Comparison of ENCODE assay signal across 12 cellular contexts in the genomic region with DNA sequence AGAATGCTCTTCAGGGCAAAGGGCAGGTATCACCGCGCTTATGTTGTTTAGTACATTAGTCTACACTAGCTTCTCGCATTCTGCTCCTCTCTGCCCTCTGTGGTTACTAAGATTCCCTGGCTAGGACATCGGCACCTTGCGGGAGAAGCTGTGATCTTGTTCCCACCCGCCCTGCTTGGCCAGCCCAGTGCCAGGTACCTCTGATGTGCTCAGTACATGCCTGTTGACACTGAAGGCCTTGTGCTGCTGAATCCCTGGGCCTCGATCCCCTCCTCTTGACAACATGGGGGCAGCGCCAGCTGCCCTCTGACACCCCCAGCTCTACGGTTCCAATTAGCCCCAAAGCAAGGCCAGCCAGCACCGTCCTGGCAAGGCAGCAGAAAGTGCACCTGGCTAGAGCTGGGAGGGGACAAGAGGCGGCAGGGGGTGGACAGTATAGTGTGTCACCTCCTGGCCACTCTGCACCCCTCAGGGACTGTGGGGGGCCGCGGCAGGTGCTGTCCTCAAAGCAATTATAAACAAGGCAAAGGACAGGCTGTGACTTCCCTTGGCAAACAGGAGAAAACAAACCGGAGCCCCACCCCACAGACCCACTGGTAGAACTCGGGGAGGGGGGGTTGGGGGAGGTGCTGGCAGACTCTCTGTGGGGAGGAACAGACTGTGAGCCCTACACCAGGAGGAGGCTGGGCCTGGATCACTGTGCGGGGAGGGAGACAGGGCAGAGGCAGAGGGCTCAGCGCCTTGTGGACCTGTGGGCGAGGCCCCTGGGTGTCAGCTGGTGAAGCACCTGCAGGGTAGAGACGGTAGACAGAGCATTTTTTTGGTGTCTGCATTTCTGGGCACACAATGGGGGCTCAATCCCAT. TPM values are rescaled to one million over a fixed set of nuclear protein-coding genes. Genes with fewer than 3 reads are reported as not detected.
A peak's percentile ranks its signal among the peaks of the same experiment; 100 is the strongest.
DNase-seq lines count a peak whose midpoint lies in the region; ATAC-seq, FAIRE-seq and TF ChIP-seq lines count a peak whose summit lies in the region.
"Had no signal": no experiment of that assay in that cellular context is flagged by ENCODE, and none has a peak within 500 bp of the region (broad histone marks: within the 10 kb centered on the region; RNA-seq: fewer than 3 reads in every experiment).

No MANE protein-coding gene starts in this region.

- no peak overlapping the region for H2AFZ ChIP-seq in OCI-LY3 (ENCODE audit: low read depth, low read length)

- DNase-seq in NCI-H1092 (lab: John Stamatoyannopoulos, UW) (peak; percentile 81), hippocampal formation (lab: John Stamatoyannopoulos, UW) (peak; percentile 39 to 48), small intestine (peak; percentile 26), RKO (ENCODE audit: low spot score) (no peak), middle frontal gyrus (ENCODE audit: extremely low spot score, low spot score) (no peak), esophagus muscularis mucosa (ENCODE audit: extremely low spot score) (no peak)
- DNase-seq: activated CD4-positive, alpha-beta memory T cell treated with anti-CD3 and anti-CD28 coated beads, Interleukin-2, amount 10 ng/mL, durations not matched to agents 7 days and 5 days had no signal

- 27 to 62% (median 45%) methylated on average over 18 to 19 of the region's 19 CpGs for WGBS in small intestine, 3 donors
- WGBS in esophagus muscularis mucosa: 74% methylated on average over 12 of the region's 19 CpGs

- H3K36me3 ChIP-seq in OCI-LY3 (replicated peaks; ENCODE audit: low read depth, low read length) (peaks cover 51% of the 10 kb centered on the region), small intestine (ENCODE audit: control insufficient read depth in 2 of 2, insufficient read depth in 2 of 2, low read length in 2 of 2) (no peaks in the 10 kb centered on the region), esophagus muscularis mucosa (peaks cover 0 to 8% (median 0%) of the 10 kb centered on the region in 4 donors)

- TF ChIP-seq CTCF in OCI-LY3 (IDR thresholded peaks at IDR 0.05; ENCODE audit: low read depth, low read length) (no peak), esophagus muscularis mucosa (IDR thresholded peaks at IDR 0.05) (no peak)

- H3K4me3 ChIP-seq in OCI-LY3 (ENCODE audit: low read length): no peak overlapping the region
- no peak overlapping the region for H3K4me3 ChIP-seq in small intestine (ENCODE audit: low read depth in 1 of 2, low read length in 2 of 2)
- no peak overlapping the region for H3K4me3 ChIP-seq in esophagus muscularis mucosa

- H3K9me3 ChIP-seq in OCI-LY3 (ENCODE audit: insufficient read depth, low read length) (no peaks in the 10 kb centered on the region), small intestine (ENCODE audit: control insufficient read depth, low read depth) (no peaks in the 10 kb centered on the region), esophagus muscularis mucosa (no peaks in the 10 kb centered on the region)

- H3K9ac ChIP-seq in OCI-LY3 (ENCODE audit: low read length): no peak overlapping the region

- TF ChIP-seq EP300 in esophagus muscularis mucosa (IDR thresholded peaks at IDR 0.05): no peak

- H3K4me1 ChIP-seq in OCI-LY3 (ENCODE audit: low read length) (peaks cover 65% of the 10 kb centered on the region), small intestine (ENCODE audit: control insufficient read depth in 2 of 2, insufficient read depth in 1 of 2, low read depth in 1 of 2, low read length in 1 of 2) (peaks cover 4 to 7% of the 10 kb centered on the region in 2 donors), esophagus muscularis mucosa (peaks cover 87 to 96% (median 94%) of the 10 kb centered on the region in 4 donors)

- intact Hi-C loops in esophagus muscularis mucosa (cut with DNase I): no loop called here

- H3K27ac ChIP-seq in OCI-LY3 (ENCODE audit: low read length) (no peak overlapping the region), small intestine (ENCODE audit: low read depth in 1 of 2, low read length in 1 of 2) (no peak overlapping the region), esophagus muscularis mucosa (replicated peaks in 1 of 4) (no peak overlapping the region)

- H3K79me2 ChIP-seq in OCI-LY3 (ENCODE audit: low read length): peaks cover 100% of the 10 kb centered on the region

- peaks cover 79% of the 10 kb centered on the region for H4K20me1 ChIP-seq in OCI-LY3 (ENCODE audit: insufficient read depth, low read length)

- no peak for TF ChIP-seq POLR2A in esophagus muscularis mucosa (IDR thresholded peaks at IDR 0.05; ENCODE audit: low read depth)

- ATAC-seq in HG02610 (IDR thresholded peaks at IDR 0.05; ENCODE audit: unreplicated experiment): no peak

- H3K4me2 ChIP-seq in OCI-LY3 (ENCODE audit: low read length): peak overlapping the region; percentile 97

- no peaks in the 10 kb centered on the region for H3K27me3 ChIP-seq in OCI-LY3 (ENCODE audit: low read depth, low read length)
- no peaks in the 10 kb centered on the region for H3K27me3 ChIP-seq in small intestine (ENCODE audit: control insufficient read depth in 2 of 2, insufficient read depth in 2 of 2, low read length in 2 of 2)
- H3K27me3 ChIP-seq in esophagus muscularis mucosa: no peaks in the 10 kb centered on the region

- no peak for FAIRE-seq in small intestine (lab: Jason Lieb, UNC)
- FAIRE-seq: astrocyte had no signal

RNA-seq across cellular contexts. Expression of a gene that starts 7.1 kb away (rescaled TPM):
- polyA plus RNA-seq in small intestine: 10 to 100 TPM; 11.5 to 34.3 (median 19.9) TPM
- total RNA-seq in esophagus muscularis mucosa: 10 to 100 TPM; 24.2 to 46.7 (median 33.1) TPM

RNA-seq across cellular contexts. Expression of a gene that starts 18.9 kb away (rescaled TPM):
- 10 to 100 TPM; 12.2 to 51.3 (median 13.9) TPM for polyA plus RNA-seq in small intestine
- 1 to 10 TPM in 1 of 4 donors, under 1 TPM in 2, not detected in 1; 0.83 to 1.1 (median 0.92) TPM for total RNA-seq in esophagus muscularis mucosa
- total RNA-seq: activated CD4-positive, alpha-beta memory T cell treated with anti-CD3 and anti-CD28 coated beads, Interleukin-2, amount 10 ng/mL, durations not matched to agents 7 days and 5 days; astrocyte; fibroblast of villous mesenchyme had no signal
- polyA plus RNA-seq: neural cell had no signal

RNA-seq across cellular contexts. Expression of a gene that starts 51.4 kb away (rescaled TPM):
- polyA plus RNA-seq in small intestine: 1 to 10 TPM; 1.1 to 4.2 (median 4.0) TPM
- total RNA-seq in esophagus muscularis mucosa: 1 to 10 TPM; 5.0 to 9.9 (median 6.7) TPM

RNA-seq across cellular contexts. Expression of a gene that starts 52.3 kb away (rescaled TPM):
- polyA plus RNA-seq in small intestine: 1 to 10 TPM in 1 of 3 donors, under 1 TPM in 1, not detected in 1; 0.89 to 1.6 TPM
- 1 to 10 TPM; 2.1 to 5.8 (median 4.1) TPM for total RNA-seq in esophagus muscularis mucosa
- total RNA-seq: activated CD4-positive, alpha-beta memory T cell treated with anti-CD3 and anti-CD28 coated beads, Interleukin-2, amount 10 ng/mL, durations not matched to agents 7 days and 5 days had no signal

RNA-seq across cellular contexts. Expression of a gene that starts 59.2 kb away (rescaled TPM):
- 100 to 1,000 TPM; 166 to 256 (median 216) TPM for polyA plus RNA-seq in small intestine
- total RNA-seq in esophagus muscularis mucosa: 100 to 1,000 TPM in 2 of 4 donors, 10 to 100 TPM in 2; 52.1 to 117 (median 86.9) TPM

Comparison
In these comparisons a context has a peak if more than half of its experiments do, and no peak if none do; other contexts are left out.
1. DNase-seq: peak in NCI-H1092 (single experiment), hippocampal formation (2 of 2) and small intestine (single experiment); none in RKO (single experiment), middle frontal gyrus (single experiment) and esophagus muscularis mucosa (single experiment).